In genomic region chr7:30812676-30813075, GRCh38 we compare ENCODE assay signal across 17 cellular contexts. TPM values are rescaled to one million over a fixed set of nuclear protein-coding genes. Genes with fewer than 3 reads are reported as not detected.
DNase-seq lines count a peak whose midpoint lies in the region; ATAC-seq and TF ChIP-seq lines count a peak whose summit lies in the region.
"Had no signal": no experiment of that assay in that cellular context is flagged by ENCODE, and none has a peak within 500 bp of the region (broad histone marks: within the 10 kb centered on the region; RNA-seq: fewer than 3 reads in every experiment).

No MANE protein-coding gene starts in this region.

- H3K4me3 ChIP-seq in ascending aorta (no peak overlapping the region), esophagus muscularis mucosa (no peak overlapping the region), thoracic aorta (no peak overlapping the region)
- H3K4me3 ChIP-seq: BLaER1 treated with 17β-estradiol and CSF1 and Interleukin-3, amounts not matched to agents 10 nM and 100 nM; GM12878; GM23338 had no signal

- H3K27me3 Mint-ChIP-seq in osteocyte (ENCODE audit: unreplicated experiment) = peaks cover 2% of the 10 kb centered on the region
- H3K27me3 Mint-ChIP-seq: CD4-positive, CD25-positive, alpha-beta regulatory T cell had no signal

- TF ChIP-seq CTCF in ascending aorta (IDR thresholded peaks at IDR 0.05) (no peak), esophagus muscularis mucosa (IDR thresholded peaks at IDR 0.05) (no peak), osteocyte (IDR thresholded peaks at IDR 0.05) (no peak), thoracic aorta (IDR thresholded peaks at IDR 0.05) (no peak)

- H3K27ac Mint-ChIP-seq in osteocyte (ENCODE audit: unreplicated experiment) = no peak overlapping the region
- H3K27ac Mint-ChIP-seq: CD4-positive, CD25-positive, alpha-beta regulatory T cell; GM23338 had no signal

- no peaks in the 10 kb centered on the region for H3K36me3 ChIP-seq in ascending aorta
- no peaks in the 10 kb centered on the region for H3K36me3 ChIP-seq in esophagus muscularis mucosa
- H3K36me3 ChIP-seq in thoracic aorta = no peaks in the 10 kb centered on the region
- H3K36me3 ChIP-seq: BLaER1 treated with 17β-estradiol and CSF1 and Interleukin-3, amounts not matched to agents 10 nM and 100 nM had no signal

- H3K27ac ChIP-seq in ascending aorta (peak overlapping the region; percentile 95), esophagus muscularis mucosa (replicated peaks in 1 of 4) (peak overlapping the region; percentile 84 to 92 (median 90)), thoracic aorta (peak overlapping the region; percentile 93 to 99)
- H3K27ac ChIP-seq: BLaER1 treated with 17β-estradiol and CSF1 and Interleukin-3, amounts not matched to agents 10 nM and 100 nM had no signal

- H3K27me3 ChIP-seq in ascending aorta (no peaks in the 10 kb centered on the region), esophagus muscularis mucosa (no peaks in the 10 kb centered on the region), thoracic aorta (replicated peaks; ENCODE audit: insufficient read depth) (no peaks in the 10 kb centered on the region)
- H3K27me3 ChIP-seq: BLaER1 treated with 17β-estradiol and CSF1 and Interleukin-3, amounts not matched to agents 10 nM and 100 nM had no signal

- peaks cover 4% of the 10 kb centered on the region for H3K36me3 Mint-ChIP-seq in osteocyte (ENCODE audit: unreplicated experiment)
- H3K36me3 Mint-ChIP-seq: CD4-positive, CD25-positive, alpha-beta regulatory T cell had no signal

- TF ChIP-seq POLR2A in esophagus muscularis mucosa (IDR thresholded peaks at IDR 0.05; ENCODE audit: low read depth) = no peak

- peaks cover 30% of the 10 kb centered on the region for H3K4me1 Mint-ChIP-seq in osteocyte (ENCODE audit: unreplicated experiment)

- H3K9me3 ChIP-seq in ascending aorta (no peaks in the 10 kb centered on the region), esophagus muscularis mucosa (no peaks in the 10 kb centered on the region), thoracic aorta (no peaks in the 10 kb centered on the region)
- H3K9me3 ChIP-seq: BLaER1 treated with 17β-estradiol and CSF1 and Interleukin-3, amounts not matched to agents 10 nM and 100 nM had no signal

- WGBS in esophagus muscularis mucosa = 83% methylated on average over 6 of the region's 6 CpGs

- TF ChIP-seq EP300 in esophagus muscularis mucosa (IDR thresholded peaks at IDR 0.05) = no peak

- H3K4me3 Mint-ChIP-seq in osteocyte (ENCODE audit: unreplicated experiment) = no peak overlapping the region
- H3K4me3 Mint-ChIP-seq: CD4-positive, CD25-positive, alpha-beta regulatory T cell; GM23338 had no signal

- ATAC-seq in thoracic aorta (ENCODE audit: insufficient number of reproducible peaks, low FRiP score, low read depth) = no peak
- ATAC-seq in activated CD4-positive, CD25-positive, alpha-beta regulatory T cell treated with anti-CD3 and anti-CD28 coated beads, Interleukin-2, amount 50 U/mL, for 24 hours = no peak
- ATAC-seq: GM12878, GM23338 had no signal

- H3K9me3 Mint-ChIP-seq in osteocyte (ENCODE audit: unreplicated experiment) = no peaks in the 10 kb centered on the region
- H3K9me3 Mint-ChIP-seq: CD4-positive, CD25-positive, alpha-beta regulatory T cell had no signal

- DNase-seq in ascending aorta (ENCODE audit: low spot score in 2 of 2) (peak in 1 of 2 donors; percentile 58), esophagus muscularis mucosa (ENCODE audit: extremely low spot score) (peak; percentile 88), osteocyte (ENCODE audit: extremely low spot score, unreplicated experiment) (peak; percentile 42), thoracic aorta (ENCODE audit: low spot score) (no peak), NCI-H1048 (lab: John Stamatoyannopoulos, UW) (no peak), iPS-NIHi7 (ENCODE audit: extremely low spot score) (no peak)
- DNase-seq in stimulated activated CD4-positive, alpha-beta T cell treated with anti-CD3 and anti-CD28 coated beads, Interleukin-1b, Interleukin-23, amount 100 ng/mL, for 48 hours = no peak
- DNase-seq: ACHN; Calu3; CD4-positive, CD25-positive, alpha-beta regulatory T cell; DMS 273 treated with DMSO at 0.1 percent for 48 hours; DMS79; H7 had no signal

- H3K4me1 ChIP-seq in ascending aorta (peaks cover 22 to 50% of the 10 kb centered on the region in 2 donors), esophagus muscularis mucosa (peaks cover 46 to 59% (median 50%) of the 10 kb centered on the region in 4 donors), thoracic aorta (ENCODE audit: control insufficient read depth in 1 of 2, low read depth in 2 of 2) (peaks cover 46 to 61% of the 10 kb centered on the region in 2 donors)

- intact Hi-C loops in ascending aorta (cut with DNase I) = loop anchor here (1.0 kb wide), 1 partner anchor 8 kb away; no protein-coding TSS in a partner anchor
- intact Hi-C loops in esophagus muscularis mucosa (cut with DNase I) = loop anchor here (5.0 kb wide), 1 partner anchor 35 kb away; no protein-coding TSS in a partner anchor

RNA-seq across cellular contexts. Expression of gene MINDY4, which starts 41.5 kb away (rescaled TPM):
- 6.0 TPM for total RNA-seq in ascending aorta
- total RNA-seq in esophagus muscularis mucosa = 10 to 100 TPM in 3 of 4 donors, 1 to 10 TPM in 1; 8.4 to 31.1 (median 20.2) TPM
- total RNA-seq in osteocyte = 4.4 and 5.3 TPM in 2 replicates
- total RNA-seq in thoracic aorta = 10 to 100 TPM; 32.0 to 44.0 TPM

Comparison
In these comparisons a context has a peak if more than half of its experiments do, and no peak if none do; other contexts are left out.
1. DNase-seq: peak in esophagus muscularis mucosa (single experiment) and osteocyte (single experiment); none in thoracic aorta (single experiment), stimulated activated CD4-positive, alpha-beta T cell treated with anti-CD3 and anti-CD28 coated beads, Interleukin-1b, Interleukin-23, amount 100 ng/mL, for 48 hours (single experiment), NCI-H1048 (single experiment) and iPS-NIHi7 (single experiment).
2. Peak in every context shown above with its lines, with median percentiles within 50 percentile points of each other: H3K27ac ChIP-seq.